Comparison of ENCODE assay signal across 9 cellular contexts in genomic region chr9:129334744-129335080, GRCh38.
DNase-seq lines count a peak whose midpoint lies in the region; ATAC-seq and TF ChIP-seq lines count a peak whose summit lies in the region.
"Had no signal": no experiment of that assay in that cellular context is flagged by ENCODE, and none has a peak within 500 bp of the region (broad histone marks: within the 10 kb centered on the region; RNA-seq: fewer than 3 reads in every experiment).

No MANE protein-coding gene starts in this region.

- POLR2A ChIA-PET in PC-3 (lab: Charles Lee; ENCODE audit: unreplicated experiment), result no interaction called here

- H3K4me1 ChIP-seq in BLaER1 treated with 17β-estradiol and CSF1 and Interleukin-3, amounts not matched to agents 10 nM and 100 nM, result peaks cover 46 to 81% (median 68%) of the 10 kb centered on the region in 10 experiments
- H3K4me1 ChIP-seq in PC-3 (ENCODE audit: insufficient read depth, low read length) (peaks cover 18% of the 10 kb centered on the region), fibroblast of lung (ENCODE audit: control insufficient read depth, extremely low read depth, insufficient read depth, low read length) (peaks cover 26% of the 10 kb centered on the region), parathyroid adenoma (peaks cover 8% of the 10 kb centered on the region)

- peaks cover 13 to 19% (median 14%) of the 10 kb centered on the region in 11 experiments for H3K9me3 ChIP-seq in BLaER1 treated with 17β-estradiol and CSF1 and Interleukin-3, amounts not matched to agents 10 nM and 100 nM (replicated peaks in 1 of 11)
- no peaks in the 10 kb centered on the region for H3K9me3 ChIP-seq in PC-3 (ENCODE audit: low read length)
- no peaks in the 10 kb centered on the region for H3K9me3 ChIP-seq in fibroblast of lung (ENCODE audit: control insufficient read depth, insufficient read depth, low read depth, low read length)
- H3K9me3 ChIP-seq in parathyroid adenoma (ENCODE audit: control insufficient read depth, low read length), result no peaks in the 10 kb centered on the region

- CTCF ChIA-PET in PC-3 (lab: Charles Lee), result no interaction called here

- TF ChIP-seq CTCF in PC-3 (conservative IDR thresholded peaks at IDR 0.05; ENCODE audit: low read depth, low read length), result no peak
- no peak for TF ChIP-seq CTCF in fibroblast of lung (conservative IDR thresholded peaks at IDR 0.05 in 1 of 2, IDR thresholded peaks at IDR 0.05 in 1 of 2; ENCODE audit: low read depth in 1 of 2, low read length in 2 of 2)
- no peak for TF ChIP-seq CTCF in parathyroid adenoma (IDR thresholded peaks at IDR 0.05)

- H4K20me1 ChIP-seq in BLaER1 treated with 17β-estradiol and CSF1 and Interleukin-3, amounts not matched to agents 10 nM and 100 nM, result no peaks in the 10 kb centered on the region
- H4K20me1 ChIP-seq in PC-3 (ENCODE audit: low read length) (no peaks in the 10 kb centered on the region), fibroblast of lung (ENCODE audit: control insufficient read depth, extremely low read depth, insufficient read depth, low read length) (no peaks in the 10 kb centered on the region)

- intact Hi-C loops in PC-3 (cut with micrococcal nuclease), result loop anchor here (10.0 kb wide), 1 partner anchor 160 kb away; the partner anchor contains the start of gene IER5L

- H3K9ac ChIP-seq in BLaER1 treated with 17β-estradiol and CSF1 and Interleukin-3, amounts not matched to agents 10 nM and 100 nM, result peak overlapping the region; percentile 60 to 84 (median 77)
- peak overlapping the region; percentile 78 for H3K9ac ChIP-seq in PC-3 (ENCODE audit: low read length)
- H3K9ac ChIP-seq in fibroblast of lung (ENCODE audit: insufficient read depth, low read length), result no peak overlapping the region
- no peak overlapping the region for H3K9ac ChIP-seq in parathyroid adenoma

- no peaks in the 10 kb centered on the region for H3F3A ChIP-seq in PC-3 (ENCODE audit: low read length, unreplicated experiment)

- H3K36me3 ChIP-seq in BLaER1 treated with 17β-estradiol and CSF1 and Interleukin-3, amounts not matched to agents 10 nM and 100 nM, result 0 out of 22 replicates have a peak, but pooled peaks cover 0 to 5% (median 0%) of the 10 kb centered on the region in 11 experiments
- H3K36me3 ChIP-seq in PC-3 (ENCODE audit: low read depth, low read length), result no peaks in the 10 kb centered on the region
- H3K36me3 ChIP-seq in fibroblast of lung (ENCODE audit: control insufficient read depth, insufficient read depth, low read length), result no peaks in the 10 kb centered on the region
- H3K36me3 ChIP-seq in parathyroid adenoma (ENCODE audit: control insufficient read depth, insufficient read depth, low read length), result no peaks in the 10 kb centered on the region

- H3K79me2 ChIP-seq in PC-3 (ENCODE audit: low read length) (no peaks in the 10 kb centered on the region), fibroblast of lung (ENCODE audit: control insufficient read depth, insufficient read depth, low read length) (no peaks in the 10 kb centered on the region), parathyroid adenoma (no peaks in the 10 kb centered on the region)

- H3K4me2 ChIP-seq in BLaER1 treated with 17β-estradiol and CSF1 and Interleukin-3, amounts not matched to agents 10 nM and 100 nM, result peak overlapping the region; percentile 85 to 99 (median 95)
- peak overlapping the region; percentile 83 for H3K4me2 ChIP-seq in PC-3 (ENCODE audit: low read length)
- peak overlapping the region; percentile 58 for H3K4me2 ChIP-seq in fibroblast of lung (ENCODE audit: extremely low read depth, insufficient read depth, low read length)
- peak overlapping the region; percentile 63 for H3K4me2 ChIP-seq in parathyroid adenoma (ENCODE audit: low read length)

- ATAC-seq in PC-3 (no peak; the same call in 1 of the 2 replicates), GM21528 (IDR thresholded peaks at IDR 0.05; ENCODE audit: low FRiP score, unreplicated experiment) (no peak)

- peak overlapping the region in 9 of 10 experiments; percentile 18 to 56 (median 40); a peak in 13 of 20 replicates for H3K4me3 ChIP-seq in BLaER1 treated with 17β-estradiol and CSF1 and Interleukin-3, amounts not matched to agents 10 nM and 100 nM
- H3K4me3 ChIP-seq in PC-3 (ENCODE audit: low read length), result peak overlapping the region; percentile 42
- peak overlapping the region in 1 of 4 experiments; percentile 14 for H3K4me3 ChIP-seq in fibroblast of lung (replicated peaks in 1 of 4; ENCODE audit: control extremely low read depth in 1 of 4, insufficient read depth in 1 of 4, low read depth in 3 of 4, low read length in 4 of 4)
- H3K4me3 ChIP-seq in parathyroid adenoma (ENCODE audit: low read depth, low read length), result peak overlapping the region; percentile 6

- DNase-seq in PC-3, result no peak
- no peak for DNase-seq in fibroblast of lung (ENCODE audit: low read depth in 2 of 2)
- DNase-seq in COLO668 (lab: John Stamatoyannopoulos, UW; ENCODE audit: unreplicated experiment), result no peak
- DNase-seq in HuH-7.5 (ENCODE audit: low spot score), result no peak
- DNase-seq in KG1 (lab: John Stamatoyannopoulos, UW), result no peak
- DNase-seq: GDM1 had no signal

- peak overlapping the region; percentile 72 to 94 (median 86) for H3K27ac ChIP-seq in BLaER1 treated with 17β-estradiol and CSF1 and Interleukin-3, amounts not matched to agents 10 nM and 100 nM
- H3K27ac ChIP-seq in PC-3 (ENCODE audit: low read length) (peak overlapping the region; percentile 94), fibroblast of lung (ENCODE audit: insufficient read depth, low read length) (peak overlapping the region; percentile 60), parathyroid adenoma (peak overlapping the region; percentile 62)

- H3K9me2 ChIP-seq in PC-3 (replicated peaks; ENCODE audit: low read length), result no peaks in the 10 kb centered on the region

- no TSS peak for BruUV-seq in PC-3 (replicated peaks; lab: Mats Ljungman, UMichigan)

- H3K27me3 ChIP-seq in BLaER1 treated with 17β-estradiol and CSF1 and Interleukin-3, amounts not matched to agents 10 nM and 100 nM, result no peaks in the 10 kb centered on the region
- no peaks in the 10 kb centered on the region for H3K27me3 ChIP-seq in PC-3 (ENCODE audit: low read length)
- H3K27me3 ChIP-seq in fibroblast of lung (ENCODE audit: control insufficient read depth, insufficient read depth, low read length), result no peaks in the 10 kb centered on the region
- H3K27me3 ChIP-seq in parathyroid adenoma (ENCODE audit: control insufficient read depth, insufficient read depth, low read length), result no peaks in the 10 kb centered on the region

- peak overlapping the region; percentile 61 for H2AFZ ChIP-seq in PC-3 (ENCODE audit: low read length)
- H2AFZ ChIP-seq in fibroblast of lung (ENCODE audit: low read length), result no peak overlapping the region
- peak overlapping the region; percentile 65 for H2AFZ ChIP-seq in parathyroid adenoma

Comparison
In these comparisons a context has a peak if more than half of its experiments do, and no peak if none do; other contexts are left out.
1. H3K9ac ChIP-seq: peak in BLaER1 treated with 17β-estradiol and CSF1 and Interleukin-3, amounts not matched to agents 10 nM and 100 nM (11 of 11) and PC-3 (single experiment); none in fibroblast of lung (single experiment) and parathyroid adenoma (single experiment).
2. Peak in every context shown above with its lines, with median percentiles within 50 percentile points of each other: H3K27ac ChIP-seq and H3K4me2 ChIP-seq.